8 cellular contexts compared by ENCODE assay signal in the genomic region with DNA sequence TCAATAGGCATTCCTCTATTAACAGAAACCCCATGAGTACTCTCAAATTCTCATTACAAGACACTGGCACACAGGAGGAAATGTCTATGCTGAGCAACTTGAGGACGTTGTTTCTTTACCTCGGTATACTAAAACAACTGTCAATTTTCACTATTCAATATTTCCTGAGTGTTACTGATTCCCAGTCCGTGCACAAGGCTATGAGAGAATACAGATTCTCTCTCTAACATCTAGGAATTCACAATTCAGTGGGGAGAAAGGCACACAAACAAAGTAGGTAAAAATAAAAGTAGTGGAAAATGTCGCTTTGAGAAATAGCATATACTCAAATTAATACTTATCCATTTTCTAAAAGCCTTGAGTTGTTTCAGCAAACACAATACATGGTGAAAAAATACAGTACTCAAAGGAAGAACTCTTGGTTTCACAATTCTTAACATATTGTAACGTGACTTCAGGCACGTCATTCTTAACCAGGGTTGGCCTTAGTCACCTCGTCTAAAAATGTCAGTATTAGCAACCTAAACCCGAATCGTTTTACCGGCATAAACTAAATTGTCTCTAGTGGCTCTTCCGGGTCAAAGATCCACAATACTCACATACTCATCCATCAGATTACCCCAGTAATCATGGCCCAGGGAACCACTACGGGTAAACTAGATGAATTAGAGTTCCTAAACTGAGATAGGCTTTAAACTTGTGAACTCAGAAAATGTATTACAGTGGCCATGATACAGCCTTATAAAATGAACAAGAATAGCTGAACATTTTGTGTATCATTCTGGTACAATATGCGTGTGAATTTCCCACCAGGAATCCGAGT. TPM values are rescaled to one million over a fixed set of nuclear protein-coding genes. Genes with fewer than 3 reads are reported as not detected.
A peak's percentile ranks its signal among the peaks of the same experiment; 100 is the strongest.
DNase-seq lines count a peak whose midpoint lies in the region; ATAC-seq, FAIRE-seq and TF ChIP-seq lines count a peak whose summit lies in the region.
"Had no signal": no experiment of that assay in that cellular context is flagged by ENCODE, and none has a peak within 500 bp of the region (broad histone marks: within the 10 kb centered on the region; RNA-seq: fewer than 3 reads in every experiment).

No MANE protein-coding gene starts in this region.

- DNase-seq in GM12892 (ENCODE audit: insufficient read length) (no peak), HFF-Myc (ENCODE audit: extremely low read depth, low read depth) (no peak), OCI-LY7 (ENCODE audit: low spot score) (peak; percentile 45), MCF 10A (ENCODE audit: unreplicated experiment) (peak; percentile 66), HepG2 (ENCODE audit: low spot score) (peak; percentile 53), stromal cell of bone marrow (ENCODE audit: low read depth) (peak; percentile 63), HPDE6-E6E7 (ENCODE audit: extremely low spot score) (no peak)

- no peak for ATAC-seq in HepG2

- POLR2A ChIA-PET in OCI-LY7 (lab: Charles Lee) = interaction anchor here (0.7 to 1.1 kb wide), 3 partner anchors 9 to 24 kb away, joined by 3 read pairs; no protein-coding TSS in a partner anchor
- POLR2A ChIA-PET in MCF 10A (lab: Yijun Ruan, JAX) = interaction anchor here (0.7 to 4.8 kb wide), 22 partner anchors 10 to 1715 kb away, joined by 3 to 42 read pairs (median 4); partner anchors contain the start of genes TFAM and UBE2D1
- POLR2A ChIA-PET in HepG2 (lab: Yijun Ruan, JAX) = interaction anchor here (3.9 kb wide), 1 partner anchor 28 kb away, joined by 33 read pairs; no protein-coding TSS in a partner anchor

- peak overlapping the region; percentile 96 for H3K27ac Mint-ChIP-seq in MCF 10A (ENCODE audit: low read depth, unreplicated experiment)

- H3K27me3 ChIP-seq in HepG2 (ENCODE audit: control insufficient read depth in 1 of 2, insufficient read depth in 2 of 2, low read length in 2 of 2) = no peaks in the 10 kb centered on the region; a peak in 1 of 5 replicates

- peak overlapping the region; percentile 82 for H3K27ac ChIP-seq in OCI-LY7 (ENCODE audit: low read depth, low read length, poor library complexity, severe bottlenecking)
- peak overlapping the region; percentile 92 for H3K27ac ChIP-seq in HepG2 (ENCODE audit: extremely low read length, insufficient read depth, low read length)

- H3K4me1 ChIP-seq in OCI-LY7 (ENCODE audit: insufficient read depth, low read length, poor library complexity, severe bottlenecking) = peaks cover 29% of the 10 kb centered on the region
- H3K4me1 ChIP-seq in HepG2 (ENCODE audit: insufficient read depth, low read length) = peaks cover 34% of the 10 kb centered on the region

- intact Hi-C loops in OCI-LY7 (cut with micrococcal nuclease; ENCODE audit: unreplicated experiment) (loop anchor here (10.0 kb wide), 2 partner anchors 1639 to 1969 kb away; partner anchors contain the start of gene CCDC6), MCF 10A (cut with micrococcal nuclease) (no loop called here), HepG2 (cut with micrococcal nuclease; ENCODE audit: unreplicated experiment) (loop anchor here (5.0 kb wide), 1 partner anchor 49 kb away; no protein-coding TSS in a partner anchor)

- H3K36me3 Mint-ChIP-seq in MCF 10A (ENCODE audit: insufficient read depth, unreplicated experiment) = peaks cover 20% of the 10 kb centered on the region

- no peak for TF ChIP-seq CTCF in HFF-Myc (IDR thresholded peaks at IDR 0.05; ENCODE audit: low read depth, low read length, missing control alignments)
- TF ChIP-seq CTCF in OCI-LY7 (conservative IDR thresholded peaks at IDR 0.05; ENCODE audit: low read length) = no peak
- no peak for TF ChIP-seq CTCF in MCF 10A (IDR thresholded peaks at IDR 0.05; ENCODE audit: unreplicated experiment)
- TF ChIP-seq CTCF in HepG2 (CRISPR knock-in tag; IDR thresholded peaks at IDR 0.05) = no peak

- no peaks in the 10 kb centered on the region for H3K9me3 Mint-ChIP-seq in MCF 10A (ENCODE audit: unreplicated experiment)

- TF ChIP-seq POLR2A in GM12892 (IDR thresholded peaks at IDR 0.05; ENCODE audit: low read depth, low read length) (no peak), HepG2 (IDR thresholded peaks at IDR 0.05; ENCODE audit: insufficient read depth in 1 of 2, low read depth in 2 of 2, low read length in 2 of 2) (no peak)

- TF ChIP-seq EP300 in HepG2 (IDR thresholded peaks at IDR 0.05; ENCODE audit: low read depth in 2 of 2, low read length in 2 of 2) = no peak
- TF ChIP-seq EP300 in HepG2 (CRISPR knock-in tag; IDR thresholded peaks at IDR 0.05; ENCODE audit: borderline replicate concordance) = no peak

- no peaks in the 10 kb centered on the region for H3K27me3 Mint-ChIP-seq in MCF 10A (ENCODE audit: insufficient read depth, unreplicated experiment)

- no peak for TF ChIP-seq RAD21 in HepG2 (CRISPR knock-in tag; IDR thresholded peaks at IDR 0.05)

- no peaks in the 10 kb centered on the region for H3K36me3 ChIP-seq in OCI-LY7 (ENCODE audit: insufficient read depth, low read length)
- 0 out of 5 replicates have a peak, but pooled peaks cover 0 to 2% of the 10 kb centered on the region in 2 experiments for H3K36me3 ChIP-seq in HepG2 (replicated peaks in 1 of 2; ENCODE audit: control insufficient read depth in 1 of 2, insufficient read depth in 2 of 2, low read length in 2 of 2)

- CTCF ChIA-PET in OCI-LY7 (lab: Charles Lee; ENCODE audit: unreplicated experiment) (no interaction called here), MCF 10A (lab: Yijun Ruan, JAX) (interaction anchor here (0.6 kb wide), 1 partner anchor 146 kb away, joined by 3 read pairs; no protein-coding TSS in a partner anchor), HepG2 (lab: Yijun Ruan, JAX; ENCODE audit: low intra/inter-chr PET ratio, low total read pairs) (no interaction called here)

- H3K9me2 ChIP-seq in OCI-LY7 (ENCODE audit: insufficient read depth, low read length) = no peaks in the 10 kb centered on the region

- H4K20me1 ChIP-seq in OCI-LY7 (ENCODE audit: insufficient read depth, low read length) (peaks cover 25% of the 10 kb centered on the region), HepG2 (ENCODE audit: insufficient read depth, low read length) (peaks cover 8% of the 10 kb centered on the region; the same call in 1 of the 2 replicates)

- BruUV-seq in OCI-LY7 (replicated peaks; lab: Mats Ljungman, UMichigan) (TSS peak; percentile 55), MCF 10A (replicated peaks; lab: Mats Ljungman, UMichigan) (TSS peak; percentile 31), HepG2 (replicated peaks; lab: Mats Ljungman, UMichigan) (TSS peak; percentile 53)

- H3K4me3 Mint-ChIP-seq in MCF 10A (ENCODE audit: unreplicated experiment) = peak overlapping the region; percentile 98

- peaks cover 80% of the 10 kb centered on the region for H3K79me2 ChIP-seq in OCI-LY7 (ENCODE audit: insufficient read depth, low read depth, low read length)
- H3K79me2 ChIP-seq in HepG2 (ENCODE audit: insufficient read depth, low read length) = peaks cover 66% of the 10 kb centered on the region

- under 1% methylated on average over 14 of the region's 14 CpGs for WGBS in HepG2 (ENCODE audit: low lambda C conversion rate)

- peak overlapping the region; percentile 97 for H3K4me2 ChIP-seq in OCI-LY7 (ENCODE audit: low read length)
- peak overlapping the region; percentile 78 for H3K4me2 ChIP-seq in HepG2 (ENCODE audit: low read depth, low read length)

- H3K9ac ChIP-seq in HepG2 (ENCODE audit: insufficient read depth, low read depth, low read length) = peak overlapping the region; percentile 89

- H3K4me1 Mint-ChIP-seq in MCF 10A (ENCODE audit: insufficient read depth, unreplicated experiment) = no peaks in the 10 kb centered on the region

- H3K9me3 ChIP-seq in OCI-LY7 (ENCODE audit: low read length) (no peaks in the 10 kb centered on the region), HepG2 (ENCODE audit: low read length) (no peaks in the 10 kb centered on the region)

- peak; percentile 87 for FAIRE-seq in GM12892 (lab: Jason Lieb, UNC)
- no peak for FAIRE-seq in HepG2 (lab: Jason Lieb, UNC)
- FAIRE-seq: endometrium had no signal

- H3K4me3 ChIP-seq in HFF-Myc (replicated peaks; ENCODE audit: low read depth, low read length) = peak overlapping the region; percentile 95
- peak overlapping the region; percentile 90 for H3K4me3 ChIP-seq in OCI-LY7 (ENCODE audit: low read depth, low read length, poor library complexity, severe bottlenecking)
- peak overlapping the region; percentile 74 to 88 (median 83) for H3K4me3 ChIP-seq in HepG2 (replicated peaks in 1 of 3; ENCODE audit: insufficient read depth in 1 of 3, low read depth in 2 of 3, low read length in 3 of 3)

- in situ Hi-C loops in HepG2 (cut with HindIII; ENCODE audit: extremely low pct_ligation_motif_present, low pct_unique_long_range_greater_than_20kb) = no loop called here

- H2AFZ ChIP-seq in OCI-LY7 (ENCODE audit: low read length) (peak overlapping the region; percentile 22; the same call in 1 of the 2 replicates), HepG2 (ENCODE audit: low read length) (no peak overlapping the region)

RNA-seq across cellular contexts. Expression of gene IPMK, which starts 1.5 kb away (rescaled TPM):
- 5.6 TPM for polyA plus RNA-seq in GM12892 (2012; ENCODE audit: missing spikeins)
- total RNA-seq in OCI-LY7 (2014; rRNA removed; shearing (Covaris generic)) = 4.5 and 5.6 TPM in 2 replicates
- 9.5 and 10.0 TPM in 2 replicates for total RNA-seq in OCI-LY7 (2022)
- total RNA-seq in MCF 10A (2022) = 5.2 TPM in 2 replicates
- 3.9 and 5.4 TPM in 2 replicates for total RNA-seq in HepG2 (2016; rRNA removed; fragmentation: Illumina TruSeq; extraction: Trizol)
- 0.44 and 0.51 TPM in 2 replicates for total RNA-seq in HepG2 (2016; cell fraction: cytosol; rRNA removed; fragmentation: Illumina TruSeq; extraction: Trizol; ENCODE audit: low read depth)
- 3.8 and 5.4 TPM in 2 replicates for total RNA-seq in HepG2 (2016; cell fraction: insoluble cytoplasmic fraction; rRNA removed; fragmentation: Illumina TruSeq; extraction: Trizol)
- 2.6 and 2.8 TPM in 2 replicates for total RNA-seq in HepG2 (2016; cell fraction: membrane; rRNA removed; fragmentation: Illumina TruSeq; extraction: Trizol)
- total RNA-seq in HepG2 (2016; cell fraction: nucleus; rRNA removed; fragmentation: Illumina TruSeq; extraction: Trizol) = 3.9 and 4.0 TPM in 2 replicates
- polyA plus RNA-seq in HepG2 (2011; rRNA removed) = 1.9 and 2.7 TPM in 2 replicates
- 0.94 and 1.5 TPM in 2 replicates for polyA plus RNA-seq in HepG2 (2011; cell fraction: cytosol; rRNA removed)
- polyA plus RNA-seq in HepG2 (2011; cell fraction: nucleus; rRNA removed) = 1.1 and 1.4 TPM in 2 replicates
- 4.4 and 4.5 TPM in 2 replicates for polyA plus RNA-seq in HepG2 (2012)
- 0.15 and 0.28 TPM in 2 replicates for polyA plus RNA-seq in HepG2 (2016; cell fraction: cytosol; fragmentation: Illumina TruSeq; extraction: Trizol; ENCODE audit: low read depth)
- polyA plus RNA-seq in HepG2 (2016; cell fraction: insoluble cytoplasmic fraction; fragmentation: Illumina TruSeq; extraction: Trizol; ENCODE audit: low read depth) = 5.5 and 5.6 TPM in 2 replicates
- polyA plus RNA-seq in HepG2 (2016; cell fraction: membrane; fragmentation: Illumina TruSeq; extraction: Trizol; ENCODE audit: low read depth) = 1.2 and 1.3 TPM in 2 replicates
- 4.1 TPM in 2 replicates for polyA plus RNA-seq in HepG2 (2016; cell fraction: nucleus; fragmentation: Illumina TruSeq; extraction: Trizol; ENCODE audit: insufficient read depth, low read depth)
- polyA minus RNA-seq in HepG2 (2011; rRNA and poly(A)+ RNA removed; ENCODE audit: low replicate concordance) = 1.8 and 2.6 TPM in 2 replicates
- polyA minus RNA-seq in HepG2 (2011; cell fraction: cytosol; rRNA and poly(A)+ RNA removed) = 5.4 and 6.8 TPM in 2 replicates
- 11.6 and 14.8 TPM in 2 replicates for polyA minus RNA-seq in HepG2 (2011; cell fraction: nucleus; rRNA and poly(A)+ RNA removed)

RNA-seq across cellular contexts. Expression of gene CISD1, which starts 2.7 kb away (rescaled TPM):
- 47.6 TPM for polyA plus RNA-seq in GM12892 (2012; ENCODE audit: missing spikeins)
- total RNA-seq in OCI-LY7 (2014; rRNA removed; shearing (Covaris generic)) = 22.4 and 24.1 TPM in 2 replicates
- total RNA-seq in OCI-LY7 (2022) (44.5 and 45.2 TPM in 2 replicates), MCF 10A (2022) (51.8 and 58.0 TPM in 2 replicates), HepG2 (2016; rRNA removed; fragmentation: Illumina TruSeq; extraction: Trizol) (78.9 and 92.2 TPM in 2 replicates)
- total RNA-seq in HepG2 (2016; cell fraction: cytosol; rRNA removed; fragmentation: Illumina TruSeq; extraction: Trizol; ENCODE audit: low read depth) = 24.2 and 29.9 TPM in 2 replicates
- total RNA-seq in HepG2 (2016; cell fraction: insoluble cytoplasmic fraction; rRNA removed; fragmentation: Illumina TruSeq; extraction: Trizol) = 81.7 and 106 TPM in 2 replicates
- 26.8 and 29.2 TPM in 2 replicates for total RNA-seq in HepG2 (2016; cell fraction: membrane; rRNA removed; fragmentation: Illumina TruSeq; extraction: Trizol)
- 48.4 and 50.8 TPM in 2 replicates for total RNA-seq in HepG2 (2016; cell fraction: nucleus; rRNA removed; fragmentation: Illumina TruSeq; extraction: Trizol)
- polyA plus RNA-seq in HepG2 (2011; rRNA removed) = 47.8 and 63.4 TPM in 2 replicates
- 18.1 and 27.8 TPM in 2 replicates for polyA plus RNA-seq in HepG2 (2011; cell fraction: cytosol; rRNA removed)
- polyA plus RNA-seq in HepG2 (2011; cell fraction: nucleus; rRNA removed) = 5.2 and 8.2 TPM in 2 replicates
- 33.9 and 47.1 TPM in 2 replicates for polyA plus RNA-seq in HepG2 (2012)
- 24.3 and 28.0 TPM in 2 replicates for polyA plus RNA-seq in HepG2 (2016; cell fraction: cytosol; fragmentation: Illumina TruSeq; extraction: Trizol; ENCODE audit: low read depth)
- 78.2 and 84.8 TPM in 2 replicates for polyA plus RNA-seq in HepG2 (2016; cell fraction: insoluble cytoplasmic fraction; fragmentation: Illumina TruSeq; extraction: Trizol; ENCODE audit: low read depth)
- polyA plus RNA-seq in HepG2 (2016; cell fraction: membrane; fragmentation: Illumina TruSeq; extraction: Trizol; ENCODE audit: low read depth) = 20.1 and 21.0 TPM in 2 replicates
- 62.1 and 66.2 TPM in 2 replicates for polyA plus RNA-seq in HepG2 (2016; cell fraction: nucleus; fragmentation: Illumina TruSeq; extraction: Trizol; ENCODE audit: insufficient read depth, low read depth)
- polyA minus RNA-seq in HepG2 (2011; rRNA and poly(A)+ RNA removed; ENCODE audit: low replicate concordance) = 7.0 and 10.3 TPM in 2 replicates
- polyA minus RNA-seq in HepG2 (2011; cell fraction: cytosol; rRNA and poly(A)+ RNA removed) = 10.5 and 13.1 TPM in 2 replicates
- polyA minus RNA-seq in HepG2 (2011; cell fraction: nucleus; rRNA and poly(A)+ RNA removed) = 13.3 and 16.7 TPM in 2 replicates

Comparison
In these comparisons a context has a peak if more than half of its experiments do, and no peak if none do; other contexts are left out.
1. DNase-seq: peak in OCI-LY7 (single experiment), MCF 10A (single experiment), HepG2 (single experiment) and stromal cell of bone marrow (single experiment); none in GM12892 (single experiment), HFF-Myc (single experiment) and HPDE6-E6E7 (single experiment).
2. Peak in every context shown above with its lines, with median percentiles within 50 percentile points of each other: H3K4me3 ChIP-seq.